1 cellular context compared by ENCODE assay signal in the genomic region with DNA sequence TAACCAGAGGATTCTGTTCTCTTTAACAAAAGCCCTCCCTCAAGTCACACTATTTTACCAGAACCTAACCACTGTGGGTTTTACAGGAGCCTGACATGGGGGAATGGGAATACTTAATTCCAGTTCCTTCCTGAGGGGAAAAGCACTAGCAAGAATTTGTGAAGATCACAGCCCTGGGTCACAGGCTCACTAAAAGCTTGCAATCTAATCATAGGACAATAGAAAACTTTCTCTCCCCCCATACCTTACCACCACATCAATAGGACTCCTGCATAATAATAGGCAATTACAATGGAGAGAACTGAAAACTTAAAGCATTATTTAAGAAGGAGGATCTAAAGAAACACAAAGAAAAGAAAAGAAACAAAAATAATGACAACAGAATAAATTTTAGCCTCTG.
TF ChIP-seq lines count a peak whose summit lies in the region.

No MANE protein-coding gene starts in this region.

TF ChIP-seq in GM23338, 12 proteins besides CTCF, POLR2A, EP300 and RAD21:
- no peak for TF ChIP-seq ZNF114 (CRISPR knock-in tag; IDR thresholded peaks at IDR 0.05)
- TF ChIP-seq POLR2AphosphoS5 (IDR thresholded peaks at IDR 0.05; ENCODE audit: low read depth): no peak
- TF ChIP-seq STAT1 (IDR thresholded peaks at IDR 0.05; ENCODE audit: unreplicated experiment): no peak
- TF ChIP-seq NANOG (IDR thresholded peaks at IDR 0.05; ENCODE audit: borderline replicate concordance): no peak
- TF ChIP-seq JUNB (IDR thresholded peaks at IDR 0.05; ENCODE audit: unreplicated experiment): no peak
- TF ChIP-seq ZNF331 (CRISPR knock-in tag; IDR thresholded peaks at IDR 0.05; ENCODE audit: low read depth): no peak
- TF ChIP-seq EZH2phosphoT487 (IDR thresholded peaks at IDR 0.05; ENCODE audit: unreplicated experiment): no peak
- no peak for TF ChIP-seq REST (IDR thresholded peaks at IDR 0.05; ENCODE audit: unreplicated experiment)
- no peak for TF ChIP-seq EZH2 (IDR thresholded peaks at IDR 0.05; ENCODE audit: low read depth, unreplicated experiment)
- no peak for TF ChIP-seq ETS1 (IDR thresholded peaks at IDR 0.05)
- TF ChIP-seq, protein P1, sequence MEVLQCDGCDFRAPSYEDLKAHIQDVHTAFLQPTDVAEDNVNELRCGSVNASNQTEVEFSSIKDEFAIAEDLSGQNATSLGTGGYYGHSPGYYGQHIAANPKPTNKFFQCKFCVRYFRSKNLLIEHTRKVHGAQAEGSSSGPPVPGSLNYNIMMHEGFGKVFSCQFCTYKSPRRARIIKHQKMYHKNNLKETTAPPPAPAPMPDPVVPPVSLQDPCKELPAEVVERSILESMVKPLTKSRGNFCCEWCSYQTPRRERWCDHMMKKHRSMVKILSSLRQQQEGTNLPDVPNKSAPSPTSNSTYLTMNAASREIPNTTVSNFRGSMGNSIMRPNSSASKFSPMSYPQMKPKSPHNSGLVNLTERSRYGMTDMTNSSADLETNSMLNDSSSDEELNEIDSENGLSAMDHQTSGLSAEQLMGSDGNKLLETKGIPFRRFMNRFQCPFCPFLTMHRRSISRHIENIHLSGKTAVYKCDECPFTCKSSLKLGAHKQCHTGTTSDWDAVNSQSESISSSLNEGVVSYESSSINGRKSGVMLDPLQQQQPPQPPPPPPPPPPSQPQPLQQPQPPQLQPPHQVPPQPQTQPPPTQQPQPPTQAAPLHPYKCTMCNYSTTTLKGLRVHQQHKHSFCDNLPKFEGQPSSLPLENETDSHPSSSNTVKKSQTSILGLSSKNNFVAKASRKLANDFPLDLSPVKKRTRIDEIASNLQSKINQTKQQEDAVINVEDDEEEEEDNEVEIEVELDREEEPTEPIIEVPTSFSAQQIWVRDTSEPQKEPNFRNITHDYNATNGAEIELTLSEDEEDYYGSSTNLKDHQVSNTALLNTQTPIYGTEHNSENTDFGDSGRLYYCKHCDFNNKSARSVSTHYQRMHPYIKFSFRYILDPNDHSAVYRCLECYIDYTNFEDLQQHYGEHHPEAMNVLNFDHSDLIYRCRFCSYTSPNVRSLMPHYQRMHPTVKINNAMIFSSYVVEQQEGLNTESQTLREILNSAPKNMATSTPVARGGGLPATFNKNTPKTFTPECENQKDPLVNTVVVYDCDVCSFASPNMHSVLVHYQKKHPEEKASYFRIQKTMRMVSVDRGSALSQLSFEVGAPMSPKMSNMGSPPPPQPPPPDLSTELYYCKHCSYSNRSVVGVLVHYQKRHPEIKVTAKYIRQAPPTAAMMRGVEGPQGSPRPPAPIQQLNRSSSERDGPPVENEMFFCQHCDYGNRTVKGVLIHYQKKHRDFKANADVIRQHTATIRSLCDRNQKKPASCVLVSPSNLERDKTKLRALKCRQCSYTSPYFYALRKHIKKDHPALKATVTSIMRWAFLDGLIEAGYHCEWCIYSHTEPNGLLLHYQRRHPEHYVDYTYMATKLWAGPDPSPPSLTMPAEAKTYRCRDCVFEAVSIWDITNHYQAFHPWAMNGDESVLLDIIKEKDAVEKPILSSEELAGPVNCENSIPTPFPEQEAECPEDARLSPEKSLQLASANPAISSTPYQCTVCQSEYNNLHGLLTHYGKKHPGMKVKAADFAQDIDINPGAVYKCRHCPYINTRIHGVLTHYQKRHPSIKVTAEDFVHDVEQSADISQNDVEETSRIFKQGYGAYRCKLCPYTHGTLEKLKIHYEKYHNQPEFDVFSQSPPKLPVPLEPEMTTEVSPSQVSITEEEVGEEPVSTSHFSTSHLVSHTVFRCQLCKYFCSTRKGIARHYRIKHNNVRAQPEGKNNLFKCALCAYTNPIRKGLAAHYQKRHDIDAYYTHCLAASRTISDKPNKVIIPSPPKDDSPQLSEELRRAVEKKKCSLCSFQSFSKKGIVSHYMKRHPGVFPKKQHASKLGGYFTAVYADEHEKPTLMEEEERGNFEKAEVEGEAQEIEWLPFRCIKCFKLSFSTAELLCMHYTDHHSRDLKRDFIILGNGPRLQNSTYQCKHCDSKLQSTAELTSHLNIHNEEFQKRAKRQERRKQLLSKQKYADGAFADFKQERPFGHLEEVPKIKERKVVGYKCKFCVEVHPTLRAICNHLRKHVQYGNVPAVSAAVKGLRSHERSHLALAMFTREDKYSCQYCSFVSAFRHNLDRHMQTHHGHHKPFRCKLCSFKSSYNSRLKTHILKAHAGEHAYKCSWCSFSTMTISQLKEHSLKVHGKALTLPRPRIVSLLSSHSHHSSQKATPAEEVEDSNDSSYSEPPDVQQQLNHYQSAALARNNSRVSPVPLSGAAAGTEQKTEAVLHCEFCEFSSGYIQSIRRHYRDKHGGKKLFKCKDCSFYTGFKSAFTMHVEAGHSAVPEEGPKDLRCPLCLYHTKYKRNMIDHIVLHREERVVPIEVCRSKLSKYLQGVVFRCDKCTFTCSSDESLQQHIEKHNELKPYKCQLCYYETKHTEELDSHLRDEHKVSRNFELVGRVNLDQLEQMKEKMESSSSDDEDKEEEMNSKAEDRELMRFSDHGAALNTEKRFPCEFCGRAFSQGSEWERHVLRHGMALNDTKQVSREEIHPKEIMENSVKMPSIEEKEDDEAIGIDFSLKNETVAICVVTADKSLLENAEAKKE (CRISPR knock-in tag; IDR thresholded peaks at IDR 0.05): no peak
- TF ChIP-seq CREB1 (CRISPR knock-in tag; IDR thresholded peaks at IDR 0.05; ENCODE audit: low read depth): no peak
